25 cellular contexts compared by ENCODE assay signal in genomic region chr10:105347487-105347886, GRCh38.
DNase-seq lines count a peak whose midpoint lies in the region; ATAC-seq, FAIRE-seq and TF ChIP-seq lines count a peak whose summit lies in the region.
"Had no signal": no experiment of that assay in that cellular context is flagged by ENCODE, and none has a peak within 500 bp of the region (broad histone marks: within the 10 kb centered on the region; RNA-seq: fewer than 3 reads in every experiment).

No MANE protein-coding gene starts in this region.

- no peaks in the 10 kb centered on the region for H3K27me3 ChIP-seq in bronchial epithelial cell (ENCODE audit: control insufficient read depth, insufficient read depth, low read length)
- no peaks in the 10 kb centered on the region for H3K27me3 ChIP-seq in trophoblast cell (ENCODE audit: insufficient read depth, low read length)
- H3K27me3 ChIP-seq: BE2C, MG63 had no signal

- no peaks in the 10 kb centered on the region for H3K36me3 Mint-ChIP-seq in Calu3 (ENCODE audit: insufficient read depth, unreplicated experiment)
- H3K36me3 Mint-ChIP-seq in activated T-cell treated with anti-CD3 and anti-CD28 coated beads, Interleukin-2, amount 50 U/mL, for 72 hours (ENCODE audit: insufficient read depth in 2 of 2), result no peaks in the 10 kb centered on the region
- H3K36me3 Mint-ChIP-seq: CD14-positive monocyte; CD8-positive, alpha-beta memory T cell had no signal

- CTCF ChIA-PET in Calu3 (lab: Charles Lee), result no interaction called here

- H3K9ac ChIP-seq in trophoblast cell (ENCODE audit: low read length), result no peak overlapping the region

- H2BK12ac ChIP-seq in trophoblast cell (ENCODE audit: low read length), result no peak overlapping the region

- no peak overlapping the region for H3K27ac Mint-ChIP-seq in Calu3 (ENCODE audit: unreplicated experiment)
- H3K27ac Mint-ChIP-seq in activated T-cell treated with anti-CD3 and anti-CD28 coated beads, Interleukin-2, amount 50 U/mL, for 72 hours, result no peak overlapping the region
- H3K27ac Mint-ChIP-seq: CD14-positive monocyte; CD8-positive, alpha-beta memory T cell had no signal

- no peak overlapping the region for H4K8ac ChIP-seq in trophoblast cell (ENCODE audit: low read depth, low read length)

- H3K79me2 ChIP-seq in trophoblast cell (ENCODE audit: control insufficient read depth, insufficient read depth, low read length, poor library complexity), result no peaks in the 10 kb centered on the region

- FAIRE-seq in bronchial epithelial cell (lab: Jason Lieb, UNC), result no peak
- FAIRE-seq: GM18507, H54, HepG2, K562 had no signal

- WGBS in trophoblast cell (ENCODE audit: extremely low coverage, insufficient coverage, insufficient read length), result no CpG with 5 or more reads among the region's 2 CpGs

- no peaks in the 10 kb centered on the region for H3K27me3 Mint-ChIP-seq in Calu3 (ENCODE audit: unreplicated experiment)
- H3K27me3 Mint-ChIP-seq in activated T-cell treated with anti-CD3 and anti-CD28 coated beads, Interleukin-2, amount 50 U/mL, for 72 hours (ENCODE audit: low read depth), result no peaks in the 10 kb centered on the region
- H3K27me3 Mint-ChIP-seq: CD8-positive, alpha-beta memory T cell had no signal

- no peak overlapping the region for H4K91ac ChIP-seq in trophoblast cell (ENCODE audit: low read depth, low read length)

- H3K4me2 ChIP-seq in trophoblast cell (ENCODE audit: low read length), result no peak overlapping the region

- no peak overlapping the region for H2BK5ac ChIP-seq in trophoblast cell (ENCODE audit: low read depth, low read length, poor library complexity)

- no peaks in the 10 kb centered on the region for H3K4me1 Mint-ChIP-seq in Calu3 (ENCODE audit: low read depth, unreplicated experiment)
- H3K4me1 Mint-ChIP-seq in activated T-cell treated with anti-CD3 and anti-CD28 coated beads, Interleukin-2, amount 50 U/mL, for 72 hours (ENCODE audit: low read depth), result no peaks in the 10 kb centered on the region
- H3K4me1 Mint-ChIP-seq: CD14-positive monocyte; CD8-positive, alpha-beta memory T cell had no signal

- no peak overlapping the region for H3K23ac ChIP-seq in trophoblast cell (ENCODE audit: low read length)

- H2AFZ ChIP-seq in trophoblast cell (ENCODE audit: insufficient read depth, low read length, poor library complexity), result no peak overlapping the region

- H3K14ac ChIP-seq in trophoblast cell (ENCODE audit: low read length), result no peak overlapping the region

- intact Hi-C loops in Calu3 (cut with micrococcal nuclease; ENCODE audit: unreplicated experiment), result no loop called here

- no peak for ATAC-seq in activated T-cell treated with anti-CD3 and anti-CD28 coated beads, Interleukin-2, amount 50 U/mL, for 72 hours (replicated peaks in 1 of 2)
- ATAC-seq: HepG2, K562, Panc1 had no signal

- H3K4me3 Mint-ChIP-seq in Calu3 (ENCODE audit: low read depth, unreplicated experiment), result no peak overlapping the region
- no peak overlapping the region for H3K4me3 Mint-ChIP-seq in activated T-cell treated with anti-CD3 and anti-CD28 coated beads, Interleukin-2, amount 50 U/mL, for 72 hours
- H3K4me3 Mint-ChIP-seq: CD14-positive monocyte; CD8-positive, alpha-beta memory T cell had no signal

- no peak overlapping the region for H3K4ac ChIP-seq in trophoblast cell (ENCODE audit: low read depth, low read length)

- H3K79me1 ChIP-seq in trophoblast cell (ENCODE audit: low read length), result no peaks in the 10 kb centered on the region

- no peak overlapping the region for H3K27ac ChIP-seq in trophoblast cell (ENCODE audit: low read depth, low read length)
- H3K27ac ChIP-seq: HL-60, SJCRH30 had no signal

- H3K4me3 ChIP-seq in bronchial epithelial cell (ENCODE audit: low read depth, low read length) (no peak overlapping the region), trophoblast cell (ENCODE audit: low read depth, low read length) (no peak overlapping the region)
- H3K4me3 ChIP-seq: K562, MG63, SJCRH30 had no signal

- peaks cover 3% of the 10 kb centered on the region for H3K9me3 Mint-ChIP-seq in Calu3 (ENCODE audit: low read depth, unreplicated experiment)
- peaks cover 4% of the 10 kb centered on the region in 2 donors for H3K9me3 Mint-ChIP-seq in activated T-cell treated with anti-CD3 and anti-CD28 coated beads, Interleukin-2, amount 50 U/mL, for 72 hours

- TF ChIP-seq CTCF in bronchial epithelial cell (IDR thresholded peaks at IDR 0.05; ENCODE audit: insufficient read depth, low read length, severe bottlenecking) (no peak), Calu3 (IDR thresholded peaks at IDR 0.05; ENCODE audit: unreplicated experiment) (no peak)

- H3K9me3 ChIP-seq in trophoblast cell (ENCODE audit: insufficient read depth, low read depth, low read length), result no peaks in the 10 kb centered on the region
- H3K9me3 ChIP-seq: BE2C, MG63, SJCRH30 had no signal

- no peak overlapping the region for H2BK120ac ChIP-seq in trophoblast cell (ENCODE audit: insufficient read depth, low read length, poor library complexity)

- no peak overlapping the region for H2AK5ac ChIP-seq in trophoblast cell (ENCODE audit: low read length)

- no peak overlapping the region for H3K18ac ChIP-seq in trophoblast cell (ENCODE audit: low read length)

- H3K36me3 ChIP-seq in bronchial epithelial cell (ENCODE audit: control insufficient read depth, insufficient read depth, low read length) (no peaks in the 10 kb centered on the region), trophoblast cell (ENCODE audit: control insufficient read depth in 1 of 2, insufficient read depth in 2 of 2, low read length in 2 of 2) (no peaks in the 10 kb centered on the region)
- H3K36me3 ChIP-seq: BE2C, MG63, SJCRH30 had no signal

- no peak overlapping the region for H4K12ac ChIP-seq in trophoblast cell (ENCODE audit: low read depth, low read length)

- peak; percentile 56 for DNase-seq in EH (ENCODE audit: low read depth)
- peak; percentile 1 for DNase-seq in RPMI7951 (ENCODE audit: low read depth)
- peak; percentile 89 for DNase-seq in bronchial epithelial cell (ENCODE audit: low read depth)
- peak; percentile 19 to 80 for DNase-seq in trophoblast cell
- no peak for DNase-seq in Calu3
- DNase-seq in midbrain (lab: John Stamatoyannopoulos, UW), result no peak
- DNase-seq in activated T-cell treated with anti-CD3 and anti-CD28 coated beads, Interleukin-2, amount 50 U/mL, for 72 hours, result no peak
- DNase-seq: 8988T; ACHN; BE2C; CD8-positive, alpha-beta memory T cell; DND-41; Kasumi-1; MG63; NCI-H2029; NCI-H446 treated with DMSO at 0.1 percent for 48 hours; NCI-H526 treated with DMSO at 0.1 percent for 48 hours; SJCRH30 had no signal

- no peaks in the 10 kb centered on the region for H3K4me1 ChIP-seq in trophoblast cell (ENCODE audit: control insufficient read depth in 1 of 2, insufficient read depth in 2 of 2, low read length in 2 of 2)
- H3K4me1 ChIP-seq: BE2C, SJCRH30 had no signal

- no TSS peak for BruUV-seq in Calu3 (replicated peaks; lab: Mats Ljungman, UMichigan)

Comparison
In these comparisons a context has a peak if more than half of its experiments do, and no peak if none do; other contexts are left out.
1. DNase-seq: peak in EH (single experiment), RPMI7951 (single experiment), bronchial epithelial cell (single experiment) and trophoblast cell (2 of 2); none in Calu3 (single experiment), midbrain (single experiment) and activated T-cell treated with anti-CD3 and anti-CD28 coated beads, Interleukin-2, amount 50 U/mL, for 72 hours (0 of 2).